In the genomic region with DNA sequence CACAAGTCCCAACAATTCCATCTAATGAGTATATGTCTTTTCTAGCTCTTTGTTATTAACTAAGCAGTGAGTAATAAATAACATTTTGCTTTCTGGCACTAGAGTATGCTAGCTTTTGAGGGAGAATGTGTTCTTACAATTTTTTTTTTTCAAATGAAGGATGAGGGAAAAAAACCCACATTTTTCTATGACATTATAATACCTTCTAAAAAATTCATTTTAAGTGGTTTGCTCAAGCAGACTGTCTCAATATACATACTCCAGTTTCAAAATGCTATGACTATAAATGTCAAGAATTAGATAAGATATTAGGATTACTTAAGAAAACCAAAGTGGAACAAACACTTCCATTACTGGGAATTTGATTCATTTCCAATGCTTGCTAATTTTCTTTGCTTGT, we compare ENCODE assay signal across 23 cellular contexts.
"Had no signal": no experiment of that assay in that cellular context is flagged by ENCODE, and none has a peak within 500 bp of the region (broad histone marks: within the 10 kb centered on the region; RNA-seq: fewer than 3 reads in every experiment).

No MANE protein-coding gene starts in this region.

- H3K79me2 ChIP-seq: hepatocyte had no signal

- H3K4me2 ChIP-seq: hepatocyte had no signal

- H3K27ac Mint-ChIP-seq: activated naive CD4-positive, alpha-beta T cell treated with anti-CD3 and anti-CD28 coated beads, Interleukin-2, amount 50 U/mL, for 72 hours; activated T-cell treated with anti-CD3 and anti-CD28 coated beads, Interleukin-2, amount 50 U/mL, for 24 hours; activated T-helper 17 cell treated with anti-CD3 and anti-CD28 coated beads, Interleukin-2, amount 50 U/mL, for 72 hours; memory B cell; T-cell; T-helper 2 cell treated with Interferon-gamma antibody and Interleukin-4, amounts not matched to agents 5 μg/mL and 100 μg/mL, for 36 hours had no signal

- ATAC-seq: activated naive CD4-positive, alpha-beta T cell treated with anti-CD3 and anti-CD28 coated beads, Interleukin-2, amount 50 U/mL, for 72 hours; activated T-helper 17 cell treated with anti-CD3 and anti-CD28 coated beads, Interleukin-2, amount 50 U/mL, for 72 hours; foreskin keratinocyte; left ventricle myocardium superior; T-cell had no signal

- H3K9me3 ChIP-seq: adrenal gland, ovary, prostate gland, spleen, testis, vagina had no signal

- H3K4me1 Mint-ChIP-seq: activated T-helper 17 cell treated with anti-CD3 and anti-CD28 coated beads, Interleukin-2, amount 50 U/mL, for 72 hours; memory B cell; T-cell had no signal

- H3K4me3 Mint-ChIP-seq: activated T-cell treated with anti-CD3 and anti-CD28 coated beads, Interleukin-2, amount 50 U/mL, for 24 hours; activated T-helper 17 cell treated with anti-CD3 and anti-CD28 coated beads, Interleukin-2, amount 50 U/mL, for 72 hours; memory B cell; T-cell; T-helper 2 cell treated with Interferon-gamma antibody and Interleukin-4, amounts not matched to agents 5 μg/mL and 100 μg/mL, for 36 hours had no signal

- H3K27me3 ChIP-seq: adrenal gland, cardiac muscle cell, foreskin keratinocyte, hepatocyte, ovary, testis, vagina had no signal

- H2AFZ ChIP-seq: hepatocyte had no signal

- H3K9me3 Mint-ChIP-seq: activated T-cell treated with anti-CD3 and anti-CD28 coated beads, Interleukin-2, amount 50 U/mL, for 24 hours; activated T-helper 17 cell treated with anti-CD3 and anti-CD28 coated beads, Interleukin-2, amount 50 U/mL, for 72 hours; memory B cell; T-helper 2 cell treated with Interferon-gamma antibody and Interleukin-4, amounts not matched to agents 5 μg/mL and 100 μg/mL, for 36 hours had no signal

- H3K4me1 ChIP-seq: adrenal gland, foreskin keratinocyte, prostate gland, spleen, testis, vagina had no signal

- H3K36me3 ChIP-seq: adrenal gland, cardiac muscle cell, ovary, prostate gland, spleen, vagina had no signal

- DNase-seq: activated CD4-positive, alpha-beta T cell treated with anti-CD3 and anti-CD28 coated beads, Interleukin-2, amount 50 U/mL, for 4 hours; activated CD8-positive, alpha-beta memory T cell treated with anti-CD3 and anti-CD28 coated beads for 24 hours; activated CD8-positive, alpha-beta memory T cell treated with anti-CD3 and anti-CD28 coated beads, Interleukin-2, amount 50 U/mL, for 4 hours; activated T-cell treated with anti-CD3 and anti-CD28 coated beads, Interleukin-2, amount 50 U/mL, for 24 hours; adrenal gland; cortex of kidney; foreskin keratinocyte; left ventricle myocardium superior; ovary; spleen; stimulated activated CD4-positive, alpha-beta T cell treated with anti-CD3 and anti-CD28 coated beads, Interleukin-4, amount 100 ng/mL, for 1 hour; stimulated activated naive CD4-positive, alpha-beta T cell; T-cell; testis had no signal

- H3K36me3 Mint-ChIP-seq: activated naive CD4-positive, alpha-beta T cell treated with anti-CD3 and anti-CD28 coated beads, Interleukin-2, amount 50 U/mL, for 72 hours; memory B cell; T-cell had no signal

- H3K27ac ChIP-seq: adrenal gland, cardiac muscle cell, epithelial cell of prostate, foreskin keratinocyte, hepatocyte, ovary, prostate gland, spleen, testis, vagina had no signal

- H3K4me3 ChIP-seq: adrenal gland, cardiac muscle cell, hepatocyte, ovary, prostate gland, spleen, testis, vagina had no signal

- H3K27me3 Mint-ChIP-seq: activated T-cell treated with anti-CD3 and anti-CD28 coated beads, Interleukin-2, amount 50 U/mL, for 24 hours; T-cell had no signal
